9 cellular contexts compared by ENCODE assay signal in genomic region chr3:58111513-58112184, GRCh38.
A peak's percentile ranks its signal among the peaks of the same experiment; 100 is the strongest.
DNase-seq lines count a peak whose midpoint lies in the region; ATAC-seq, FAIRE-seq and TF ChIP-seq lines count a peak whose summit lies in the region.
"Had no signal": no experiment of that assay in that cellular context is flagged by ENCODE, and none has a peak within 500 bp of the region (broad histone marks: within the 10 kb centered on the region; RNA-seq: fewer than 3 reads in every experiment).

No MANE protein-coding gene starts in this region.

- peak overlapping the region; percentile 62 for H3K27ac Mint-ChIP-seq in activated naive CD8-positive, alpha-beta T cell treated with anti-CD3 and anti-CD28 coated beads for 36 hours
- no peak overlapping the region for H3K27ac Mint-ChIP-seq in activated CD4-positive, alpha-beta T cell treated with anti-CD3 and anti-CD28 coated beads, Interleukin-2, amount 10 ng/mL, durations not matched to agents 24 days and 14 days

- peaks cover 17% of the 10 kb centered on the region for H3K4me1 ChIP-seq in prostate gland (replicated peaks)

- no peaks in the 10 kb centered on the region for H3K9me3 Mint-ChIP-seq in activated naive CD8-positive, alpha-beta T cell treated with anti-CD3 and anti-CD28 coated beads for 36 hours
- no peaks in the 10 kb centered on the region for H3K9me3 Mint-ChIP-seq in activated CD4-positive, alpha-beta T cell treated with anti-CD3 and anti-CD28 coated beads, Interleukin-2, amount 10 ng/mL, durations not matched to agents 24 days and 14 days

- H3K27ac ChIP-seq in prostate gland: peak overlapping the region; percentile 66 to 83

- intact Hi-C loops in prostate gland (cut with DNase I): no loop called here
- intact Hi-C loops in activated CD4-positive, alpha-beta T cell treated with anti-CD3 and anti-CD28 coated beads, Interleukin-2, amount 10 ng/mL, durations not matched to agents 24 days and 14 days (cut with micrococcal nuclease): no loop called here

- ATAC-seq in GM18511 (IDR thresholded peaks at IDR 0.05; ENCODE audit: unreplicated experiment): peak; percentile 54
- ATAC-seq in HG03095 (IDR thresholded peaks at IDR 0.05; ENCODE audit: unreplicated experiment): peak; percentile 56

- no peak overlapping the region for H3K4me3 ChIP-seq in prostate gland

- WGBS in prostate gland: 41% methylated on average over 11 of the region's 11 CpGs

- no peaks in the 10 kb centered on the region for H3K27me3 ChIP-seq in prostate gland (replicated peaks; ENCODE audit: insufficient read depth)

- no peak for FAIRE-seq in HTR-8/SVneo (lab: Jason Lieb, UNC)

- H3K4me3 Mint-ChIP-seq in activated naive CD8-positive, alpha-beta T cell treated with anti-CD3 and anti-CD28 coated beads for 36 hours: no peak overlapping the region
- no peak overlapping the region for H3K4me3 Mint-ChIP-seq in activated CD4-positive, alpha-beta T cell treated with anti-CD3 and anti-CD28 coated beads, Interleukin-2, amount 10 ng/mL, durations not matched to agents 24 days and 14 days

- H3K4me1 Mint-ChIP-seq in activated naive CD8-positive, alpha-beta T cell treated with anti-CD3 and anti-CD28 coated beads for 36 hours: peaks cover 34% of the 10 kb centered on the region
- H3K4me1 Mint-ChIP-seq in activated CD4-positive, alpha-beta T cell treated with anti-CD3 and anti-CD28 coated beads, Interleukin-2, amount 10 ng/mL, durations not matched to agents 24 days and 14 days: peaks cover 18% of the 10 kb centered on the region

- no peaks in the 10 kb centered on the region for H3K27me3 Mint-ChIP-seq in activated naive CD8-positive, alpha-beta T cell treated with anti-CD3 and anti-CD28 coated beads for 36 hours
- H3K27me3 Mint-ChIP-seq in activated CD4-positive, alpha-beta T cell treated with anti-CD3 and anti-CD28 coated beads, Interleukin-2, amount 10 ng/mL, durations not matched to agents 24 days and 14 days: no peaks in the 10 kb centered on the region

- peaks cover 2 to 27% of the 10 kb centered on the region in 2 donors for H3K36me3 ChIP-seq in prostate gland

- H3K9me3 ChIP-seq in prostate gland: no peaks in the 10 kb centered on the region

- peak; percentile 14 for DNase-seq in activated naive CD8-positive, alpha-beta T cell treated with anti-CD3 and anti-CD28 coated beads for 36 hours
- DNase-seq in prostate gland (ENCODE audit: low spot score) (peak; percentile 94), NOMO-1 (lab: John Stamatoyannopoulos, UW; ENCODE audit: unreplicated experiment in 2 of 2) (no peak), HTR-8/SVneo (ENCODE audit: insufficient read length, low spot score) (no peak)
- DNase-seq in stimulated activated CD4-positive, alpha-beta T cell treated with anti-CD3 and anti-CD28 coated beads, Interleukin-12 subunit alpha, Interleukin-12 subunit beta, amount 100 ng/mL, for 4 hours: no peak
- DNase-seq in activated CD4-positive, alpha-beta T cell treated with anti-CD3 and anti-CD28 coated beads, Interleukin-2, amount 10 ng/mL, durations not matched to agents 24 days and 14 days: no peak
- DNase-seq: NCI-H524 treated with DMSO at 0.1 percent for 48 hours had no signal

- TF ChIP-seq CTCF in prostate gland (IDR thresholded peaks at IDR 0.05): no peak

- no peak for TF ChIP-seq POLR2A in prostate gland (IDR thresholded peaks at IDR 0.05)

- peaks cover 35% of the 10 kb centered on the region for H3K36me3 Mint-ChIP-seq in activated naive CD8-positive, alpha-beta T cell treated with anti-CD3 and anti-CD28 coated beads for 36 hours
- H3K36me3 Mint-ChIP-seq in activated CD4-positive, alpha-beta T cell treated with anti-CD3 and anti-CD28 coated beads, Interleukin-2, amount 10 ng/mL, durations not matched to agents 24 days and 14 days (ENCODE audit: low read depth): peaks cover 32% of the 10 kb centered on the region

Comparison
In these comparisons a context has a peak if more than half of its experiments do, and no peak if none do; other contexts are left out.
1. DNase-seq: peak in activated naive CD8-positive, alpha-beta T cell treated with anti-CD3 and anti-CD28 coated beads for 36 hours (single experiment) and prostate gland (single experiment); none in NOMO-1 (0 of 2), stimulated activated CD4-positive, alpha-beta T cell treated with anti-CD3 and anti-CD28 coated beads, Interleukin-12 subunit alpha, Interleukin-12 subunit beta, amount 100 ng/mL, for 4 hours (single experiment), activated CD4-positive, alpha-beta T cell treated with anti-CD3 and anti-CD28 coated beads, Interleukin-2, amount 10 ng/mL, durations not matched to agents 24 days and 14 days (single experiment) and HTR-8/SVneo (single experiment).